In genomic region chr1:239960387-239960786, GRCh38 we compare ENCODE assay signal across 32 cellular contexts.
"Had no signal": no experiment of that assay in that cellular context is flagged by ENCODE, and none has a peak within 500 bp of the region (broad histone marks: within the 10 kb centered on the region; RNA-seq: fewer than 3 reads in every experiment).

No MANE protein-coding gene starts in this region.

- H3K27ac ChIP-seq: adrenal gland, body of pancreas, esophagus squamous epithelium had no signal

- H3K36me3 Mint-ChIP-seq: activated naive CD4-positive, alpha-beta T cell treated with anti-CD3 and anti-CD28 coated beads, Interleukin-2, amount 50 U/mL, for 24 hours; activated naive CD8-positive, alpha-beta T cell treated with anti-CD3 and anti-CD28 coated beads for 36 hours; WTC11 had no signal

- H3K4me3 ChIP-seq: adrenal gland, body of pancreas, esophagus squamous epithelium had no signal

- H3K9me3 Mint-ChIP-seq: activated CD4-positive, alpha-beta memory T cell treated with anti-CD3 and anti-CD28 coated beads, Interleukin-2, amount 10 ng/mL, durations not matched to agents 7 days and 5 days; activated CD4-positive, alpha-beta T cell treated with anti-CD3 and anti-CD28 coated beads, Interleukin-2, amount 10 ng/mL, durations not matched to agents 7 days and 5 days; activated naive CD4-positive, alpha-beta T cell treated with anti-CD3 and anti-CD28 coated beads for 36 hours; activated naive CD4-positive, alpha-beta T cell treated with anti-CD3 and anti-CD28 coated beads, Interleukin-2, amount 50 U/mL, for 24 hours; activated naive CD8-positive, alpha-beta T cell treated with anti-CD3 and anti-CD28 coated beads for 36 hours; activated naive CD8-positive, alpha-beta T cell treated with anti-CD3 and anti-CD28 coated beads, Interleukin-2, amount 50 U/mL, for 24 hours; activated T-cell treated with anti-CD3 and anti-CD28 coated beads, Interleukin-2, amount 50 U/mL, for 24 hours; activated T-helper 2 cell treated with anti-CD3 and anti-CD28 coated beads, Interferon-gamma antibody, Interleukin-2, Interleukin-4, amounts not matched to agents 10 μg/mL and 5 μg/mL and 100 μg/mL, durations not matched to agents 14 hours and 24 hours and 36 hours; effector memory CD8-positive, alpha-beta T cell; T-helper 2 cell treated with Interferon-gamma antibody and Interleukin-4, amounts not matched to agents 5 μg/mL and 100 μg/mL, for 36 hours; WTC11 had no signal

- H3K4me3 Mint-ChIP-seq: activated CD4-positive, alpha-beta memory T cell treated with anti-CD3 and anti-CD28 coated beads, Interleukin-2, amount 10 ng/mL, durations not matched to agents 7 days and 5 days; activated CD4-positive, alpha-beta T cell treated with anti-CD3 and anti-CD28 coated beads, Interleukin-2, amount 10 ng/mL, durations not matched to agents 7 days and 5 days; activated naive CD4-positive, alpha-beta T cell treated with anti-CD3 and anti-CD28 coated beads for 36 hours; activated naive CD4-positive, alpha-beta T cell treated with anti-CD3 and anti-CD28 coated beads, Interleukin-2, amount 50 U/mL, for 24 hours; activated naive CD8-positive, alpha-beta T cell treated with anti-CD3 and anti-CD28 coated beads for 36 hours; activated naive CD8-positive, alpha-beta T cell treated with anti-CD3 and anti-CD28 coated beads, Interleukin-2, amount 50 U/mL, for 24 hours; activated T-cell treated with anti-CD3 and anti-CD28 coated beads, Interleukin-2, amount 50 U/mL, for 24 hours; effector memory CD8-positive, alpha-beta T cell; T-helper 17 cell; T-helper 2 cell treated with Interferon-gamma antibody and Interleukin-4, amounts not matched to agents 5 μg/mL and 100 μg/mL, for 36 hours; WTC11 had no signal

- H3K4me1 Mint-ChIP-seq: activated CD4-positive, alpha-beta memory T cell treated with anti-CD3 and anti-CD28 coated beads, Interleukin-2, amount 10 ng/mL, durations not matched to agents 7 days and 5 days; activated CD4-positive, alpha-beta T cell treated with anti-CD3 and anti-CD28 coated beads, Interleukin-2, amount 10 ng/mL, durations not matched to agents 7 days and 5 days; activated naive CD4-positive, alpha-beta T cell treated with anti-CD3 and anti-CD28 coated beads, Interleukin-2, amount 50 U/mL, for 24 hours; activated naive CD8-positive, alpha-beta T cell treated with anti-CD3 and anti-CD28 coated beads for 36 hours; activated naive CD8-positive, alpha-beta T cell treated with anti-CD3 and anti-CD28 coated beads, Interleukin-2, amount 50 U/mL, for 24 hours; WTC11 had no signal

- H3K27ac Mint-ChIP-seq: activated CD4-positive, alpha-beta memory T cell treated with anti-CD3 and anti-CD28 coated beads, Interleukin-2, amount 10 ng/mL, durations not matched to agents 7 days and 5 days; activated CD4-positive, alpha-beta T cell treated with anti-CD3 and anti-CD28 coated beads, Interleukin-2, amount 10 ng/mL, durations not matched to agents 7 days and 5 days; activated naive CD4-positive, alpha-beta T cell treated with anti-CD3 and anti-CD28 coated beads for 36 hours; activated naive CD4-positive, alpha-beta T cell treated with anti-CD3 and anti-CD28 coated beads, Interleukin-2, amount 50 U/mL, for 24 hours; activated naive CD8-positive, alpha-beta T cell treated with anti-CD3 and anti-CD28 coated beads for 36 hours; activated naive CD8-positive, alpha-beta T cell treated with anti-CD3 and anti-CD28 coated beads, Interleukin-2, amount 50 U/mL, for 24 hours; activated T-cell treated with anti-CD3 and anti-CD28 coated beads, Interleukin-2, amount 50 U/mL, for 24 hours; activated T-helper 2 cell treated with anti-CD3 and anti-CD28 coated beads, Interferon-gamma antibody, Interleukin-2, Interleukin-4, amounts not matched to agents 10 μg/mL and 5 μg/mL and 100 μg/mL, durations not matched to agents 14 hours and 24 hours and 36 hours; effector memory CD8-positive, alpha-beta T cell; T-helper 17 cell; T-helper 2 cell treated with Interferon-gamma antibody and Interleukin-4, amounts not matched to agents 5 μg/mL and 100 μg/mL, for 36 hours; WTC11 had no signal

- H3K4me1 ChIP-seq: adrenal gland, body of pancreas, esophagus squamous epithelium had no signal

- H3K27me3 ChIP-seq: body of pancreas had no signal

- H3K9me3 ChIP-seq: adrenal gland, body of pancreas, esophagus squamous epithelium had no signal

- DNase-seq: activated CD4-positive, alpha-beta memory T cell treated with anti-CD3 and anti-CD28 coated beads, Interleukin-2, amount 10 ng/mL, durations not matched to agents 7 days and 5 days; activated CD4-positive, alpha-beta T cell treated with anti-CD3 and anti-CD28 coated beads for 1 hour; activated CD4-positive, alpha-beta T cell treated with anti-CD3 and anti-CD28 coated beads for 4 hours; activated CD4-positive, alpha-beta T cell treated with anti-CD3 and anti-CD28 coated beads, Interleukin-2, amount 10 ng/mL, durations not matched to agents 7 days and 5 days; activated CD4-positive, alpha-beta T cell treated with anti-CD3 and anti-CD28 coated beads, Interleukin-2, amount 50 U/mL, for 4 hours; activated CD8-positive, alpha-beta memory T cell treated with anti-CD3 and anti-CD28 coated beads, Interleukin-2, amount 50 U/mL, for 48 hours; activated effector memory CD4-positive, alpha-beta T cell treated with anti-CD3 and anti-CD28 coated beads, Interleukin-2, amount 50 U/mL, for 16 hours; activated naive CD4-positive, alpha-beta T cell treated with anti-CD3 and anti-CD28 coated beads for 36 hours; activated naive CD8-positive, alpha-beta T cell treated with anti-CD3 and anti-CD28 coated beads for 36 hours; activated naive CD8-positive, alpha-beta T cell treated with anti-CD3 and anti-CD28 coated beads, Interleukin-2, amount 50 U/mL, for 24 hours; activated T-cell treated with anti-CD3 and anti-CD28 coated beads for 4 hours; activated T-cell treated with anti-CD3 and anti-CD28 coated beads, Interleukin-2, amount 50 U/mL, for 24 hours; adrenal gland; amygdala; aorta; body of pancreas; caudate nucleus; cortex of kidney; dermis blood vessel endothelial cell; effector CD4-positive, alpha-beta T cell; effector memory CD8-positive, alpha-beta T cell; erythroblast; esophagus squamous epithelium; foreskin fibroblast; head of caudate nucleus; T-helper 1 cell; T-helper 17 cell; T1000 had no signal

- H3K36me3 ChIP-seq: adrenal gland, esophagus squamous epithelium had no signal

- ATAC-seq: activated naive CD8-positive, alpha-beta T cell treated with anti-CD3 and anti-CD28 coated beads, Interleukin-2, amount 50 U/mL, for 24 hours; body of pancreas; effector memory CD8-positive, alpha-beta T cell; T-helper 17 cell; WTC11 had no signal
